Comparison of ENCODE assay signal across 8 cellular contexts in genomic region chr12:93243689-93244513, GRCh38.
DNase-seq lines count a peak whose midpoint lies in the region; ATAC-seq and TF ChIP-seq lines count a peak whose summit lies in the region.

No MANE protein-coding gene starts in this region.

- peak overlapping the region; percentile 88 for H3K27ac Mint-ChIP-seq in activated CD4-positive, alpha-beta T cell treated with anti-CD3 and anti-CD28 coated beads, Interleukin-2, amount 10 ng/mL, durations not matched to agents 7 days and 5 days
- peak overlapping the region; percentile 72 for H3K27ac Mint-ChIP-seq in stimulated activated memory B cell treated with anti-CD40 and anti-IgM and Interleukin-4, amounts not matched to agents 10 μg/mL and 1 μg/mL and 100 μg/mL, for 72 hours

- intact Hi-C loops in heart left ventricle (cut with DNase I) = loop anchor here in 1 of 10 donors (5.0 kb wide), 1 partner anchor 133 kb away; the partner anchor contains the start of gene NUDT4

- H3K9me3 Mint-ChIP-seq in activated CD4-positive, alpha-beta T cell treated with anti-CD3 and anti-CD28 coated beads, Interleukin-2, amount 10 ng/mL, durations not matched to agents 7 days and 5 days = peaks cover 11% of the 10 kb centered on the region
- peaks cover 4% of the 10 kb centered on the region for H3K9me3 Mint-ChIP-seq in stimulated activated memory B cell treated with anti-CD40 and anti-IgM and Interleukin-4, amounts not matched to agents 10 μg/mL and 1 μg/mL and 100 μg/mL, for 72 hours

- H3K27me3 Mint-ChIP-seq in activated CD4-positive, alpha-beta T cell treated with anti-CD3 and anti-CD28 coated beads, Interleukin-2, amount 10 ng/mL, durations not matched to agents 7 days and 5 days = no peaks in the 10 kb centered on the region
- H3K27me3 Mint-ChIP-seq in stimulated activated memory B cell treated with anti-CD40 and anti-IgM and Interleukin-4, amounts not matched to agents 10 μg/mL and 1 μg/mL and 100 μg/mL, for 72 hours = no peaks in the 10 kb centered on the region

- peaks cover 47% of the 10 kb centered on the region for H3K4me1 Mint-ChIP-seq in activated CD4-positive, alpha-beta T cell treated with anti-CD3 and anti-CD28 coated beads, Interleukin-2, amount 10 ng/mL, durations not matched to agents 7 days and 5 days
- H3K4me1 Mint-ChIP-seq in stimulated activated memory B cell treated with anti-CD40 and anti-IgM and Interleukin-4, amounts not matched to agents 10 μg/mL and 1 μg/mL and 100 μg/mL, for 72 hours = peaks cover 48% of the 10 kb centered on the region

- peaks cover 1% of the 10 kb centered on the region for H3K36me3 Mint-ChIP-seq in activated CD4-positive, alpha-beta T cell treated with anti-CD3 and anti-CD28 coated beads, Interleukin-2, amount 10 ng/mL, durations not matched to agents 7 days and 5 days (ENCODE audit: low read depth)
- H3K36me3 Mint-ChIP-seq in stimulated activated memory B cell treated with anti-CD40 and anti-IgM and Interleukin-4, amounts not matched to agents 10 μg/mL and 1 μg/mL and 100 μg/mL, for 72 hours = peaks cover 5% of the 10 kb centered on the region

- peak overlapping the region; percentile 36 for H3K4me3 Mint-ChIP-seq in activated CD4-positive, alpha-beta T cell treated with anti-CD3 and anti-CD28 coated beads, Interleukin-2, amount 10 ng/mL, durations not matched to agents 7 days and 5 days
- peak overlapping the region; percentile 58 for H3K4me3 Mint-ChIP-seq in stimulated activated memory B cell treated with anti-CD40 and anti-IgM and Interleukin-4, amounts not matched to agents 10 μg/mL and 1 μg/mL and 100 μg/mL, for 72 hours

- TF ChIP-seq CTCF in heart left ventricle (IDR thresholded peaks at IDR 0.05) (no peak), coronary artery (IDR thresholded peaks at IDR 0.05) (no peak)

- TF ChIP-seq POLR2A in heart left ventricle (IDR thresholded peaks at IDR 0.05) = no peak

- H3K9me3 ChIP-seq in heart left ventricle = peaks cover 0 to 10% (median 3%) of the 10 kb centered on the region in 12 donors

- CTCF ChIA-PET in activated CD4-positive, alpha-beta T cell treated with anti-CD3 and anti-CD28 coated beads, Interleukin-2, amount 10 ng/mL, durations not matched to agents 7 days and 5 days (lab: Charles Lee) = interaction anchor here (0.6 to 1.4 kb wide), 5 partner anchors 8 to 176 kb away, joined by 3 to 8 read pairs (median 3); no protein-coding TSS in a partner anchor

- peaks cover 0 to 40% (median 22%) of the 10 kb centered on the region in 12 donors for H3K4me1 ChIP-seq in heart left ventricle

- H3K27ac ChIP-seq in heart left ventricle (peak overlapping the region in 5 of 12 donors; percentile 2 to 83 (median 28)), coronary artery (peak overlapping the region in 1 of 2 donors; percentile 12)

- peak; percentile 35 for DNase-seq in activated CD4-positive, alpha-beta T cell treated with anti-CD3 and anti-CD28 coated beads, Interleukin-2, amount 10 ng/mL, durations not matched to agents 7 days and 5 days
- no peak for DNase-seq in activated CD4-positive, alpha-beta T cell treated with anti-CD3 and anti-CD28 coated beads for 1 hour
- DNase-seq in SK-MEL-5 (ENCODE audit: low read depth, low spot score) = peak; percentile 47
- DNase-seq in heart left ventricle = no peak
- DNase-seq in coronary artery (ENCODE audit: low spot score) = no peak
- no peak for DNase-seq in activated CD8-positive, alpha-beta memory T cell treated with anti-CD3 and anti-CD28 coated beads, Interleukin-2, amount 50 U/mL, for 4 hours

- no peaks in the 10 kb centered on the region for H3K36me3 ChIP-seq in heart left ventricle

- WGBS in heart left ventricle, 4 donors = 39 to 49% (median 42%) methylated on average over 4 of the region's 4 CpGs

- POLR2A ChIA-PET in activated CD4-positive, alpha-beta T cell treated with anti-CD3 and anti-CD28 coated beads, Interleukin-2, amount 10 ng/mL, durations not matched to agents 7 days and 5 days (lab: Charles Lee) = no interaction called here

- in situ Hi-C loops in SK-MEL-5 (cut with HindIII; ENCODE audit: low pct_unique_long_range_greater_than_20kb, low sequenced_read_pairs) = no loop called here

- no peaks in the 10 kb centered on the region for H3K27me3 ChIP-seq in heart left ventricle

- ATAC-seq in HG03159 (IDR thresholded peaks at IDR 0.05; ENCODE audit: unreplicated experiment) = peak; percentile 42
- ATAC-seq in heart left ventricle = peak; percentile 5 to 63 (median 55)
- peak; percentile 42 for ATAC-seq in stimulated activated memory B cell treated with anti-CD40 and anti-IgM and Interleukin-4, amounts not matched to agents 10 μg/mL and 1 μg/mL and 100 μg/mL, for 72 hours

- H3K4me3 ChIP-seq in heart left ventricle (no peak overlapping the region), coronary artery (no peak overlapping the region)

Comparison
In these comparisons a context has a peak if more than half of its experiments do, and no peak if none do; other contexts are left out.
1. DNase-seq: peak in activated CD4-positive, alpha-beta T cell treated with anti-CD3 and anti-CD28 coated beads, Interleukin-2, amount 10 ng/mL, durations not matched to agents 7 days and 5 days (single experiment) and SK-MEL-5 (single experiment); none in activated CD4-positive, alpha-beta T cell treated with anti-CD3 and anti-CD28 coated beads for 1 hour (single experiment), heart left ventricle (0 of 5), coronary artery (single experiment) and activated CD8-positive, alpha-beta memory T cell treated with anti-CD3 and anti-CD28 coated beads, Interleukin-2, amount 50 U/mL, for 4 hours (single experiment).
2. Peak in every context shown above with its lines, with median percentiles within 50 percentile points of each other: ATAC-seq.